Comparison of ENCODE assay signal across 27 cellular contexts in the genomic region with DNA sequence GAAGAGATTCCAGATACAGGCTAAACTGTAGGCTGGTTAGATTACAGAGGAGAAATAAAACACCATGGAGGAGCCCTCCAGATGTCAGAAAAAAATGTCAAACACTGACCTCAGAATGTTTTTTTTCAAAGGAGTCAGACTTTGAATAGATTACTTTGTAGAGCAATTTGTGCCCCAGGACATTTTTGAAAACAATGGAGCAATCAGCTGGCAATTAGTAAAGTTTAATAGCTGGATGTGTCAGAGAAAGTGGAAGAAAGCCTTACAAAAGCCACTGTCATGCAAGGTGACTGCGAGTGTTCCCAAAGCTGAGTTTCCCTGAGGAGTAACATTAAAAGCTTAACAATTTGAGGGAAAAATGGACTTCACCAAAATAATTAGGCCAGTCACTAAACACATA.
"Had no signal": no experiment of that assay in that cellular context is flagged by ENCODE, and none has a peak within 500 bp of the region (broad histone marks: within the 10 kb centered on the region; RNA-seq: fewer than 3 reads in every experiment).

No MANE protein-coding gene starts in this region.

- H3K4me1 ChIP-seq: body of pancreas, gastrocnemius medialis, lower lobe of right lung, stomach, suprapubic skin, tibial nerve had no signal

- H3K27me3 ChIP-seq: body of pancreas, gastrocnemius medialis, stomach, suprapubic skin, tibial nerve had no signal

- H3K9me3 ChIP-seq: body of pancreas, gastrocnemius medialis, lower lobe of right lung, suprapubic skin, tibial nerve had no signal

- ATAC-seq: body of pancreas; esophagus mucosa; gastrocnemius medialis; left lobe of liver; lower lobe of right lung; naive thymus-derived CD4-positive, alpha-beta T cell; sciatic nerve; stimulated activated memory B cell treated with anti-CD40 and anti-IgM and Interleukin-4, amounts not matched to agents 10 μg/mL and 1 μg/mL and 100 μg/mL, for 72 hours; T-helper 17 cell had no signal

- H3K27ac ChIP-seq: body of pancreas, gastrocnemius medialis, lower lobe of right lung, stomach, suprapubic skin, tibial nerve had no signal

- H3K27ac Mint-ChIP-seq: activated CD4-positive, alpha-beta memory T cell treated with anti-CD3 and anti-CD28 coated beads, Interleukin-2, amount 10 ng/mL, durations not matched to agents 7 days and 5 days; activated CD4-positive, alpha-beta T cell treated with anti-CD3 and anti-CD28 coated beads, Interleukin-2, amount 10 ng/mL, durations not matched to agents 24 days and 14 days; activated T-helper 1 cell treated with anti-CD3 and anti-CD28 coated beads, Interleukin-12 subunit alpha, Interleukin-12 subunit beta, Interleukin-2, Interleukin-4 antibody, amounts not matched to agents 30 ng/mL and 10 ng/mL and 1 ng/mL, durations not matched to agents 14 hours and 24 hours and 36 hours; naive thymus-derived CD4-positive, alpha-beta T cell; stimulated activated memory B cell treated with anti-CD40 and anti-IgM and Interleukin-4, amounts not matched to agents 10 μg/mL and 1 μg/mL and 100 μg/mL, for 72 hours; T-helper 17 cell had no signal

- H3K4me3 ChIP-seq: body of pancreas, gastrocnemius medialis, lower lobe of right lung, stomach, suprapubic skin, tibial nerve had no signal

- H3K4me3 Mint-ChIP-seq: activated CD4-positive, alpha-beta memory T cell treated with anti-CD3 and anti-CD28 coated beads, Interleukin-2, amount 10 ng/mL, durations not matched to agents 7 days and 5 days; activated CD4-positive, alpha-beta T cell treated with anti-CD3 and anti-CD28 coated beads, Interleukin-2, amount 10 ng/mL, durations not matched to agents 24 days and 14 days; activated T-helper 1 cell treated with anti-CD3 and anti-CD28 coated beads, Interleukin-12 subunit alpha, Interleukin-12 subunit beta, Interleukin-2, Interleukin-4 antibody, amounts not matched to agents 30 ng/mL and 10 ng/mL and 1 ng/mL, durations not matched to agents 14 hours and 24 hours and 36 hours; naive thymus-derived CD4-positive, alpha-beta T cell; neural crest cell; stimulated activated memory B cell treated with anti-CD40 and anti-IgM and Interleukin-4, amounts not matched to agents 10 μg/mL and 1 μg/mL and 100 μg/mL, for 72 hours; T-helper 17 cell had no signal

- H3K4me1 Mint-ChIP-seq: activated CD4-positive, alpha-beta memory T cell treated with anti-CD3 and anti-CD28 coated beads, Interleukin-2, amount 10 ng/mL, durations not matched to agents 7 days and 5 days; activated CD4-positive, alpha-beta T cell treated with anti-CD3 and anti-CD28 coated beads, Interleukin-2, amount 10 ng/mL, durations not matched to agents 24 days and 14 days; naive thymus-derived CD4-positive, alpha-beta T cell; stimulated activated memory B cell treated with anti-CD40 and anti-IgM and Interleukin-4, amounts not matched to agents 10 μg/mL and 1 μg/mL and 100 μg/mL, for 72 hours; T-helper 17 cell had no signal

- DNase-seq: activated CD4-positive, alpha-beta memory T cell treated with anti-CD3 and anti-CD28 coated beads, Interleukin-2, amount 10 ng/mL, durations not matched to agents 7 days and 5 days; activated CD4-positive, alpha-beta T cell treated with anti-CD3 and anti-CD28 coated beads, Interleukin-2, amount 10 ng/mL, durations not matched to agents 24 days and 14 days; activated gamma-delta T cell; activated naive CD4-positive, alpha-beta T cell treated with anti-CD3 and anti-CD28 coated beads, Interleukin-2, amount 50 U/mL, for 16 hours; anterior cingulate cortex; body of pancreas; central memory CD4-positive, alpha-beta T cell; dermis blood vessel endothelial cell; effector CD8-positive, alpha-beta T cell; gastrocnemius medialis; head of caudate nucleus; hypothalamus; lower lobe of right lung; naive thymus-derived CD4-positive, alpha-beta T cell; posterior cingulate gyrus; small intestine; stimulated activated CD4-positive, alpha-beta T cell treated with anti-CD3 and anti-CD28 coated beads, Interleukin-15, amount 100 ng/mL, for 24 hours; stomach; T-helper 17 cell had no signal

- H3K9me3 Mint-ChIP-seq: activated CD4-positive, alpha-beta memory T cell treated with anti-CD3 and anti-CD28 coated beads, Interleukin-2, amount 10 ng/mL, durations not matched to agents 7 days and 5 days had no signal

- H3K36me3 Mint-ChIP-seq: naive thymus-derived CD4-positive, alpha-beta T cell; stimulated activated memory B cell treated with anti-CD40 and anti-IgM and Interleukin-4, amounts not matched to agents 10 μg/mL and 1 μg/mL and 100 μg/mL, for 72 hours had no signal

- H3K36me3 ChIP-seq: gastrocnemius medialis, lower lobe of right lung, stomach, suprapubic skin, tibial nerve had no signal

- H3K27me3 Mint-ChIP-seq: activated CD4-positive, alpha-beta memory T cell treated with anti-CD3 and anti-CD28 coated beads, Interleukin-2, amount 10 ng/mL, durations not matched to agents 7 days and 5 days; activated CD4-positive, alpha-beta T cell treated with anti-CD3 and anti-CD28 coated beads, Interleukin-2, amount 10 ng/mL, durations not matched to agents 24 days and 14 days; naive thymus-derived CD4-positive, alpha-beta T cell; stimulated activated memory B cell treated with anti-CD40 and anti-IgM and Interleukin-4, amounts not matched to agents 10 μg/mL and 1 μg/mL and 100 μg/mL, for 72 hours; T-helper 17 cell had no signal
